Comparison of ENCODE assay signal across 1 cellular context in the genomic region with DNA sequence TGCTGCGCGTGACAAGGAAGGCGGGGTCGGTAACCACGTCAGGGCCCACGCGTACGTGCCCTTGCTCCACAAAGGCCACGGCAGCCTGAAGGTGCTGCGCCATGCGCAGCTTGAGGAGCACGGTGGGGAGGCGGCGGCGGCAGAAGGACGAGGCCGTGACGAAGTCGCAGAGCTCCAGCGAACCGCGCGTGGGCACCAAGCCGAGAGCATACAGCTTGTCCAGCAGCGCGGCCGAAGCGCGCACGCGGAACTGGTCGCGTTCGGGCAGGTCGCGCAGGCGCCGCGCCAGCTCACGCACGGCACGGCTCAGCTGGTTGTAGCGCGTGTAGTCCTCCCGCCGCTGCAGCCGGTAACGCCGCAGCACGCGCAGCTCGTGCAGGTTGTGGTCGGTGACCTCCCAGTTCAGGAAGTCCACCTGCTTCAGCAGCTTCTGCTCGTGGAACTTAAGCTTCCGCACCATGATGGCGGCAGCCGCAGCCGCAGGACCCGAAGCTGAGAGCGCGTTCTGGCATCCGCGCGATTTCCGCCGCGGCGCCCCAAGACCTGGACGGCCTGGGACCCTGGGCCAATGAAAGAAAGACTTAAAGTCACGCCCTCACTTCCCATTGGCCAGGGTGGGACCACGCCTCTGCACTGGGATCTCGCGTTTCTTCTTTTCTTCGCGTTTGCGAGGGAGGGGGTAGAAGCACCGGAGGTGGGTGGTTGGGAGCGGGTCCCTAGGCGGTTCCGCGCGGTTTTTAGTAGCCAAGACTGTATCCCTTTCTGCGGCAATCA.
TF ChIP-seq lines count a peak whose summit lies in the region.

TSS of gene IMP3 (minus strand) at position 516 of the 774 bp plus-strand sequence. CDS start at position 460, 56 bp downstream.

TF ChIP-seq in HepG2, 621 proteins besides CTCF, POLR2A, EP300 and RAD21 (continued from another document and continues in another):
- TF ChIP-seq, protein P1, sequence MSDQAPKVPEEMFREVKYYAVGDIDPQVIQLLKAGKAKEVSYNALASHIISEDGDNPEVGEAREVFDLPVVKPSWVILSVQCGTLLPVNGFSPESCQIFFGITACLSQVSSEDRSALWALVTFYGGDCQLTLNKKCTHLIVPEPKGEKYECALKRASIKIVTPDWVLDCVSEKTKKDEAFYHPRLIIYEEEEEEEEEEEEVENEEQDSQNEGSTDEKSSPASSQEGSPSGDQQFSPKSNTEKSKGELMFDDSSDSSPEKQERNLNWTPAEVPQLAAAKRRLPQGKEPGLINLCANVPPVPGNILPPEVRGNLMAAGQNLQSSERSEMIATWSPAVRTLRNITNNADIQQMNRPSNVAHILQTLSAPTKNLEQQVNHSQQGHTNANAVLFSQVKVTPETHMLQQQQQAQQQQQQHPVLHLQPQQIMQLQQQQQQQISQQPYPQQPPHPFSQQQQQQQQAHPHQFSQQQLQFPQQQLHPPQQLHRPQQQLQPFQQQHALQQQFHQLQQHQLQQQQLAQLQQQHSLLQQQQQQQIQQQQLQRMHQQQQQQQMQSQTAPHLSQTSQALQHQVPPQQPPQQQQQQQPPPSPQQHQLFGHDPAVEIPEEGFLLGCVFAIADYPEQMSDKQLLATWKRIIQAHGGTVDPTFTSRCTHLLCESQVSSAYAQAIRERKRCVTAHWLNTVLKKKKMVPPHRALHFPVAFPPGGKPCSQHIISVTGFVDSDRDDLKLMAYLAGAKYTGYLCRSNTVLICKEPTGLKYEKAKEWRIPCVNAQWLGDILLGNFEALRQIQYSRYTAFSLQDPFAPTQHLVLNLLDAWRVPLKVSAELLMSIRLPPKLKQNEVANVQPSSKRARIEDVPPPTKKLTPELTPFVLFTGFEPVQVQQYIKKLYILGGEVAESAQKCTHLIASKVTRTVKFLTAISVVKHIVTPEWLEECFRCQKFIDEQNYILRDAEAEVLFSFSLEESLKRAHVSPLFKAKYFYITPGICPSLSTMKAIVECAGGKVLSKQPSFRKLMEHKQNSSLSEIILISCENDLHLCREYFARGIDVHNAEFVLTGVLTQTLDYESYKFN (CRISPR knock-in tag; conservative IDR thresholded peaks at IDR 0.05), result peak; percentile 44
- peak; percentile 72 for TF ChIP-seq PITX1 (CRISPR knock-in tag; IDR thresholded peaks at IDR 0.05)
- peak; percentile 94 for TF ChIP-seq ZNF230 (CRISPR knock-in tag; IDR thresholded peaks at IDR 0.05)
- peak; percentile 16; the same call in 1 of the 2 replicates for TF ChIP-seq ZNF703 (CRISPR knock-in tag; IDR thresholded peaks at IDR 0.05; ENCODE audit: borderline replicate concordance)
- no peak for TF ChIP-seq SNAI1 (CRISPR knock-in tag; IDR thresholded peaks at IDR 0.05; ENCODE audit: borderline replicate concordance)
- no peak for TF ChIP-seq ATF4 (CRISPR knock-in tag; IDR thresholded peaks at IDR 0.05)
- TF ChIP-seq ZNF629 (CRISPR knock-in tag; conservative IDR thresholded peaks at IDR 0.05), result peak; percentile 9
- peak; percentile 77 for TF ChIP-seq SP4 (CRISPR knock-in tag; IDR thresholded peaks at IDR 0.05)
- TF ChIP-seq, protein P2, sequence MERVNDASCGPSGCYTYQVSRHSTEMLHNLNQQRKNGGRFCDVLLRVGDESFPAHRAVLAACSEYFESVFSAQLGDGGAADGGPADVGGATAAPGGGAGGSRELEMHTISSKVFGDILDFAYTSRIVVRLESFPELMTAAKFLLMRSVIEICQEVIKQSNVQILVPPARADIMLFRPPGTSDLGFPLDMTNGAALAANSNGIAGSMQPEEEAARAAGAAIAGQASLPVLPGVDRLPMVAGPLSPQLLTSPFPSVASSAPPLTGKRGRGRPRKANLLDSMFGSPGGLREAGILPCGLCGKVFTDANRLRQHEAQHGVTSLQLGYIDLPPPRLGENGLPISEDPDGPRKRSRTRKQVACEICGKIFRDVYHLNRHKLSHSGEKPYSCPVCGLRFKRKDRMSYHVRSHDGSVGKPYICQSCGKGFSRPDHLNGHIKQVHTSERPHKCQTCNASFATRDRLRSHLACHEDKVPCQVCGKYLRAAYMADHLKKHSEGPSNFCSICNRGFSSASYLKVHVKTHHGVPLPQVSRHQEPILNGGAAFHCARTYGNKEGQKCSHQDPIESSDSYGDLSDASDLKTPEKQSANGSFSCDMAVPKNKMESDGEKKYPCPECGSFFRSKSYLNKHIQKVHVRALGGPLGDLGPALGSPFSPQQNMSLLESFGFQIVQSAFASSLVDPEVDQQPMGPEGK (CRISPR knock-in tag; IDR thresholded peaks at IDR 0.05), result peak; percentile 43
- TF ChIP-seq SMYD3 (CRISPR knock-in tag; IDR thresholded peaks at IDR 0.05), result peak; percentile 97
- TF ChIP-seq SNRNP70 (IDR thresholded peaks at IDR 0.05; ENCODE audit: low read depth, low read length), result no peak
- no peak for TF ChIP-seq EZH2 (conservative IDR thresholded peaks at IDR 0.05; ENCODE audit: low read depth, low read length)
- TF ChIP-seq ZHX2 (IDR thresholded peaks at IDR 0.05; ENCODE audit: low read depth), result peak; percentile 78; the same call in 1 of the 2 replicates
- TF ChIP-seq ZHX2 (CRISPR knock-in tag; IDR thresholded peaks at IDR 0.05; ENCODE audit: borderline replicate concordance), result no peak
- no peak for TF ChIP-seq GFI1 (CRISPR knock-in tag; IDR thresholded peaks at IDR 0.05; ENCODE audit: borderline replicate concordance)
- TF ChIP-seq MLXIP (CRISPR knock-in tag; IDR thresholded peaks at IDR 0.05; ENCODE audit: borderline replicate concordance), result no peak
- TF ChIP-seq KLF15 (CRISPR knock-in tag; IDR thresholded peaks at IDR 0.05; ENCODE audit: borderline replicate concordance), result peak; percentile 96
- peak; percentile 83 for TF ChIP-seq PHF20 (CRISPR knock-in tag; IDR thresholded peaks at IDR 0.05)
- no peak; the same call in 1 of the 2 replicates for TF ChIP-seq HOXA5 (CRISPR knock-in tag; IDR thresholded peaks at IDR 0.05)
- TF ChIP-seq ARHGAP35 (CRISPR knock-in tag; IDR thresholded peaks at IDR 0.05; ENCODE audit: borderline replicate concordance), result no peak; the same call in none of the 2 replicates
- no peak for TF ChIP-seq SKI (IDR thresholded peaks at IDR 0.05; ENCODE audit: partially characterized antibody)
- peak; percentile 59 for TF ChIP-seq ZNF143 (CRISPR knock-in tag; IDR thresholded peaks at IDR 0.05)
- TF ChIP-seq, protein P3, sequence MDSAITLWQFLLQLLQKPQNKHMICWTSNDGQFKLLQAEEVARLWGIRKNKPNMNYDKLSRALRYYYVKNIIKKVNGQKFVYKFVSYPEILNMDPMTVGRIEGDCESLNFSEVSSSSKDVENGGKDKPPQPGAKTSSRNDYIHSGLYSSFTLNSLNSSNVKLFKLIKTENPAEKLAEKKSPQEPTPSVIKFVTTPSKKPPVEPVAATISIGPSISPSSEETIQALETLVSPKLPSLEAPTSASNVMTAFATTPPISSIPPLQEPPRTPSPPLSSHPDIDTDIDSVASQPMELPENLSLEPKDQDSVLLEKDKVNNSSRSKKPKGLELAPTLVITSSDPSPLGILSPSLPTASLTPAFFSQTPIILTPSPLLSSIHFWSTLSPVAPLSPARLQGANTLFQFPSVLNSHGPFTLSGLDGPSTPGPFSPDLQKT (CRISPR knock-in tag; IDR thresholded peaks at IDR 0.05; ENCODE audit: borderline replicate concordance), result peak; percentile 29; the same call in 1 of the 2 replicates
- 0 out of 2 replicates have a peak, but pooled peaks have one; percentile 30 for TF ChIP-seq CBX5 (CRISPR knock-in tag; IDR thresholded peaks at IDR 0.05; ENCODE audit: borderline replicate concordance)
- no peak for TF ChIP-seq ZNF432 (CRISPR knock-in tag; IDR thresholded peaks at IDR 0.05; ENCODE audit: borderline replicate concordance)
- no peak for TF ChIP-seq BCLAF1 (IDR thresholded peaks at IDR 0.05)
